8 cellular contexts compared by ENCODE assay signal in the genomic region with DNA sequence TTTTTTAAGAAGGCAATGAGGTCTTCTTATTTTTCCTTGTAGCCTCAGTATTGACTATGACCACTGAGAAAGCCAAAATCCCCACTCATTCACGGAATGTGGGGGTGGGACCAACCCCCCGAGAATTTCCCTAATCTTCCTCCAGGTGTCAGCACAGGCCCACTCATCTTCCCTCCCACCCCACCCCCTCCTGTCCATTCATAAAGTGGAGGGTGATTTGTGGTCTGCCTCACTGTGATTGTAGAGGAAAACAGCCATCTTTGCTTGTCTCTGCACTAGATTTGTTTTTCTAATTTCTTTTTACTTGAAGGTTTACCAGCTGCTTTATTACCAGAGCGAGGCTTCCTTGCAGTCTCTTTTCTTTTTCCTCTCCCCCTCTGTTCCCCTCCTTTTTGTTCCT.
DNase-seq lines count a peak whose midpoint lies in the region; ATAC-seq and TF ChIP-seq lines count a peak whose summit lies in the region.

No MANE protein-coding gene starts in this region.

- peaks cover 7% of the 10 kb centered on the region for H3K36me3 Mint-ChIP-seq in activated CD4-positive, alpha-beta memory T cell treated with anti-CD3 and anti-CD28 coated beads, Interleukin-2, amount 10 ng/mL, durations not matched to agents 7 days and 5 days (ENCODE audit: low read depth)

- ATAC-seq in GM18870 (IDR thresholded peaks at IDR 0.05; ENCODE audit: unreplicated experiment) (peak; percentile 32), HG02840 (IDR thresholded peaks at IDR 0.05; ENCODE audit: low FRiP score, unreplicated experiment) (no peak)

- H3K4me1 Mint-ChIP-seq in activated CD4-positive, alpha-beta memory T cell treated with anti-CD3 and anti-CD28 coated beads, Interleukin-2, amount 10 ng/mL, durations not matched to agents 7 days and 5 days = peaks cover 78% of the 10 kb centered on the region

- peaks cover 6% of the 10 kb centered on the region for H3K27me3 Mint-ChIP-seq in activated CD4-positive, alpha-beta memory T cell treated with anti-CD3 and anti-CD28 coated beads, Interleukin-2, amount 10 ng/mL, durations not matched to agents 7 days and 5 days

- POLR2A ChIA-PET in activated CD4-positive, alpha-beta memory T cell treated with anti-CD3 and anti-CD28 coated beads, Interleukin-2, amount 10 ng/mL, durations not matched to agents 7 days and 5 days (lab: Charles Lee) = interaction anchor here (1.0 to 2.3 kb wide), 4 partner anchors 68 to 174 kb away, joined by 3 to 11 read pairs (median 4); no protein-coding TSS in a partner anchor

- no peak overlapping the region for H3K4me3 ChIP-seq in AG09309 (ENCODE audit: control insufficient read depth, low read depth, low read length)

- CTCF ChIA-PET in activated CD4-positive, alpha-beta memory T cell treated with anti-CD3 and anti-CD28 coated beads, Interleukin-2, amount 10 ng/mL, durations not matched to agents 7 days and 5 days (lab: Charles Lee) = interaction anchor here (0.8 to 8.9 kb wide), 8 partner anchors 9 to 1568 kb away, joined by 3 to 80 read pairs (median 4); no protein-coding TSS in a partner anchor

- peak overlapping the region; percentile 64 for H3K4me3 Mint-ChIP-seq in activated CD4-positive, alpha-beta memory T cell treated with anti-CD3 and anti-CD28 coated beads, Interleukin-2, amount 10 ng/mL, durations not matched to agents 7 days and 5 days

- no peaks in the 10 kb centered on the region for H3K9me3 Mint-ChIP-seq in activated CD4-positive, alpha-beta memory T cell treated with anti-CD3 and anti-CD28 coated beads, Interleukin-2, amount 10 ng/mL, durations not matched to agents 7 days and 5 days

- peak; percentile 28 for TF ChIP-seq CTCF in AG09309 (IDR thresholded peaks at IDR 0.05; ENCODE audit: control insufficient read depth, insufficient read depth, low read depth, low read length, missing control alignments)

- H3K27ac Mint-ChIP-seq in activated CD4-positive, alpha-beta memory T cell treated with anti-CD3 and anti-CD28 coated beads, Interleukin-2, amount 10 ng/mL, durations not matched to agents 7 days and 5 days = peak overlapping the region; percentile 80

- DNase-seq in AG09309 (ENCODE audit: low read depth) = no peak
- DNase-seq in NCI-H1105 (lab: John Stamatoyannopoulos, UW) = peak; percentile 40
- peak; percentile 64 for DNase-seq in activated CD4-positive, alpha-beta memory T cell treated with anti-CD3 and anti-CD28 coated beads, Interleukin-2, amount 10 ng/mL, durations not matched to agents 7 days and 5 days
- DNase-seq in fibroblast of peridontal ligament (ENCODE audit: extremely low read depth) = peak; percentile 1
- peak; percentile 35 for DNase-seq in pons (ENCODE audit: low spot score)
- DNase-seq in inferior parietal cortex (ENCODE audit: extremely low spot score) = no peak

Comparison
In these comparisons a context has a peak if more than half of its experiments do, and no peak if none do; other contexts are left out.
1. DNase-seq: peak in NCI-H1105 (single experiment), activated CD4-positive, alpha-beta memory T cell treated with anti-CD3 and anti-CD28 coated beads, Interleukin-2, amount 10 ng/mL, durations not matched to agents 7 days and 5 days (single experiment), fibroblast of peridontal ligament (single experiment) and pons (single experiment); none in AG09309 (single experiment) and inferior parietal cortex (single experiment).